13 cellular contexts compared by ENCODE assay signal in the genomic region with DNA sequence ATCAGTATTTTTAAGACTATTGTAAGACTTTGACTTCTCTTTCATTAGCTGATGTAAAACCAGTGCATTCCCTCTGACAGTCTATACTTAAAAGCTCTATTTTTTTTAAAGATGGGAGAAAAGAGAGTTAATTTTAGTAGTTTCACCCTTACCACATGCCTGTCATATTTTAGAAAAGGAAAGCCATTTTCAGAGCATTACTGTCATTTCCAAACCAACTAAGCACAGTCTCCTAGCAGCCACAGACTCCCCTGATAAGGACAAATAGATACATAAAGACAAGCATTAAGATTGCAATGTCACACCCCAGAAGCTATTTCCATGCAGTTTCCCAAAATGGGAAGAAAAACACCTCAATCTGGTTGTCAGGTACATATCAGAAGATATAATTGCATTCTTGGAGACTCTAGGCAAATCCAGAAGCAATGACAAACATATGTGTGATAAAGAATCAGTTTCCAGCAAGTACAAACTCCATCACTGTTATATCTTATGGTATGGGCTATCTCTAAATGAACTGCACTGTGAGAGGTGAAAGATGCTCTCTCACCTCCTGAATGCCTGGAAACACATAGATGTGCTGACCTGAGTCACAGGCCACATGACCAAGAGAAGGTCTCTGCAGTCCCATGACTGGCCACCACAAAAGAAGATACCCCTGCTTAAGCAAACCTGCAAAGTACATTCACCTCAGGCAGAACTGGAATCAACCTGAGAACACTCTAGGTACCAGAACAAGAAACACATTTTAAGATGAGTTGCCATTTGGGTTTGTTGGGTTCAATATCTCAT.
DNase-seq lines count a peak whose midpoint lies in the region; ATAC-seq lines count a peak whose summit lies in the region.
"Had no signal": no experiment of that assay in that cellular context is flagged by ENCODE, and none has a peak within 500 bp of the region (broad histone marks: within the 10 kb centered on the region; RNA-seq: fewer than 3 reads in every experiment).

No MANE protein-coding gene starts in this region.

- H3K18ac ChIP-seq in mesendoderm (ENCODE audit: low read length), result no peak overlapping the region

- no peaks in the 10 kb centered on the region for H3K36me3 ChIP-seq in mesendoderm (ENCODE audit: control insufficient read depth, insufficient read depth, low read length)
- H3K36me3 ChIP-seq: MG63, transverse colon had no signal

- no peak overlapping the region for H3K4me3 Mint-ChIP-seq in activated CD8-positive, alpha-beta T cell treated with anti-CD3 and anti-CD28 coated beads, Interleukin-2, amount 10 ng/mL, durations not matched to agents 7 days and 5 days
- H3K4me3 Mint-ChIP-seq: CD4-positive, alpha-beta memory T cell had no signal

- no peak overlapping the region for H3K27ac ChIP-seq in mesendoderm (ENCODE audit: low read depth, low read length)
- H3K27ac ChIP-seq: dorsolateral prefrontal cortex, transverse colon had no signal

- no peaks in the 10 kb centered on the region for H3K27me3 Mint-ChIP-seq in activated CD8-positive, alpha-beta T cell treated with anti-CD3 and anti-CD28 coated beads, Interleukin-2, amount 10 ng/mL, durations not matched to agents 7 days and 5 days (ENCODE audit: low read depth)
- H3K27me3 Mint-ChIP-seq: CD4-positive, alpha-beta memory T cell had no signal

- no peak overlapping the region for H3K56ac ChIP-seq in mesendoderm (ENCODE audit: low read length)

- no peaks in the 10 kb centered on the region for H3K36me3 Mint-ChIP-seq in activated CD8-positive, alpha-beta T cell treated with anti-CD3 and anti-CD28 coated beads, Interleukin-2, amount 10 ng/mL, durations not matched to agents 7 days and 5 days (ENCODE audit: low read depth)
- H3K36me3 Mint-ChIP-seq: CD4-positive, alpha-beta memory T cell had no signal

- H2BK15ac ChIP-seq in mesendoderm (replicated peaks; ENCODE audit: low read depth), result no peak overlapping the region

- no peak overlapping the region for H3K4me3 ChIP-seq in mesendoderm (ENCODE audit: low read length)
- H3K4me3 ChIP-seq: dorsolateral prefrontal cortex, MG63, transverse colon had no signal

- H3K4me1 ChIP-seq in mesendoderm (ENCODE audit: control insufficient read depth, low read depth, low read length), result no peaks in the 10 kb centered on the region
- H3K4me1 ChIP-seq: transverse colon had no signal

- H2AK5ac ChIP-seq in mesendoderm (ENCODE audit: low read length), result no peak overlapping the region

- POLR2A ChIA-PET in activated CD8-positive, alpha-beta T cell treated with anti-CD3 and anti-CD28 coated beads, Interleukin-2, amount 10 ng/mL, durations not matched to agents 7 days and 5 days (lab: Charles Lee), result no interaction called here

- H3K27ac Mint-ChIP-seq in activated CD8-positive, alpha-beta T cell treated with anti-CD3 and anti-CD28 coated beads, Interleukin-2, amount 10 ng/mL, durations not matched to agents 7 days and 5 days, result no peak overlapping the region
- H3K27ac Mint-ChIP-seq: CD4-positive, alpha-beta memory T cell had no signal

- H3K4ac ChIP-seq in mesendoderm (ENCODE audit: low read depth, low read length), result no peak overlapping the region

- no peaks in the 10 kb centered on the region for H3K27me3 ChIP-seq in mesendoderm (ENCODE audit: insufficient read depth, low read length, poor library complexity)
- H3K27me3 ChIP-seq: MG63, transverse colon had no signal

- H3K4me1 Mint-ChIP-seq in activated CD8-positive, alpha-beta T cell treated with anti-CD3 and anti-CD28 coated beads, Interleukin-2, amount 10 ng/mL, durations not matched to agents 7 days and 5 days (ENCODE audit: low read depth), result no peaks in the 10 kb centered on the region
- H3K4me1 Mint-ChIP-seq: CD4-positive, alpha-beta memory T cell had no signal

- H2BK120ac ChIP-seq in mesendoderm (ENCODE audit: low read depth, low read length), result no peak overlapping the region

- no peaks in the 10 kb centered on the region for H3K79me2 ChIP-seq in mesendoderm (ENCODE audit: control insufficient read depth, insufficient read depth, low read length)

- H4K8ac ChIP-seq in mesendoderm (ENCODE audit: low read depth, low read length), result no peak overlapping the region

- no peaks in the 10 kb centered on the region for H3K9me3 Mint-ChIP-seq in activated CD8-positive, alpha-beta T cell treated with anti-CD3 and anti-CD28 coated beads, Interleukin-2, amount 10 ng/mL, durations not matched to agents 7 days and 5 days (ENCODE audit: insufficient read depth)
- H3K9me3 Mint-ChIP-seq: CD4-positive, alpha-beta memory T cell had no signal

- no peak overlapping the region for H4K5ac ChIP-seq in mesendoderm (ENCODE audit: low read length)

- no peak overlapping the region for H3K4me2 ChIP-seq in mesendoderm (ENCODE audit: low read length)

- no peak overlapping the region for H3K9ac ChIP-seq in mesendoderm (ENCODE audit: low read length)

- peak; percentile 35 for DNase-seq in mesendoderm
- no peak for DNase-seq in activated CD8-positive, alpha-beta T cell treated with anti-CD3 and anti-CD28 coated beads, Interleukin-2, amount 10 ng/mL, durations not matched to agents 7 days and 5 days
- no peak for DNase-seq in midbrain (lab: John Stamatoyannopoulos, UW)
- DNase-seq in NCI-H345 (lab: John Stamatoyannopoulos, UW), result no peak
- DNase-seq: CD4-positive, alpha-beta memory T cell; dorsolateral prefrontal cortex; GOT3; MG63; NCI-H2171; transverse colon had no signal

- ATAC-seq in GM19025 (IDR thresholded peaks at IDR 0.05; ENCODE audit: low read depth, unreplicated experiment) (peak; percentile 74), GM21723 (IDR thresholded peaks at IDR 0.05; ENCODE audit: unreplicated experiment) (peak; percentile 82), HG03108 (IDR thresholded peaks at IDR 0.05; ENCODE audit: unreplicated experiment) (peak; percentile 58)
- no peak for ATAC-seq in activated CD8-positive, alpha-beta T cell treated with anti-CD3 and anti-CD28 coated beads, Interleukin-2, amount 10 ng/mL, durations not matched to agents 7 days and 5 days

- H3K79me1 ChIP-seq in mesendoderm (ENCODE audit: low read length), result no peaks in the 10 kb centered on the region

- H2BK5ac ChIP-seq in mesendoderm (ENCODE audit: low read length), result no peak overlapping the region

- CTCF ChIA-PET in activated CD8-positive, alpha-beta T cell treated with anti-CD3 and anti-CD28 coated beads, Interleukin-2, amount 10 ng/mL, durations not matched to agents 7 days and 5 days (lab: Charles Lee), result no interaction called here

- no peak overlapping the region for H3K23ac ChIP-seq in mesendoderm (ENCODE audit: low read length)
